In genomic region chr5:150706776-150707390, GRCh38 we compare ENCODE assay signal across 21 cellular contexts. TPM values are rescaled to one million over a fixed set of nuclear protein-coding genes. Genes with fewer than 3 reads are reported as not detected.
DNase-seq lines count a peak whose midpoint lies in the region; ATAC-seq and TF ChIP-seq lines count a peak whose summit lies in the region.
"Had no signal": no experiment of that assay in that cellular context is flagged by ENCODE, and none has a peak within 500 bp of the region (broad histone marks: within the 10 kb centered on the region; RNA-seq: fewer than 3 reads in every experiment).

No MANE protein-coding gene starts in this region.

- H3K4me1 ChIP-seq in endodermal cell (ENCODE audit: control insufficient read depth, insufficient read depth, low read length) (peaks cover 10% of the 10 kb centered on the region), heart left ventricle (peaks cover 0 to 8% (median 0%) of the 10 kb centered on the region in 12 donors)

- peak overlapping the region; percentile 54 for H3K4me3 ChIP-seq in endodermal cell (ENCODE audit: low read length)
- H3K4me3 ChIP-seq in heart left ventricle: no peak overlapping the region
- H3K4me3 ChIP-seq: BLaER1 treated with 17β-estradiol and CSF1 and Interleukin-3, amounts not matched to agents 10 nM and 100 nM had no signal

- POLR2A ChIA-PET in activated CD4-positive, alpha-beta T cell treated with anti-CD3 and anti-CD28 coated beads, Interleukin-2, amount 10 ng/mL, durations not matched to agents 7 days and 5 days (lab: Charles Lee): interaction anchor here (0.5 kb wide), 1 partner anchor 620 kb away, joined by 6 read pairs; no protein-coding TSS in a partner anchor
- POLR2A ChIA-PET in GM10248 (lab: Yijun Ruan, JAX): interaction anchor here (1.6 kb wide), 1 partner anchor 19 kb away, joined by 5 read pairs; no protein-coding TSS in a partner anchor
- POLR2A ChIA-PET in CD4-positive, alpha-beta T cell (lab: Charles Lee): no interaction called here

- WGBS in endodermal cell (ENCODE audit: insufficient coverage in 1 of 2, insufficient read length in 1 of 2), 2 experiments: 84 to 94% methylated on average over 3 to 4 of the region's 4 CpGs
- 68 to 82% (median 72%) methylated on average over 4 of the region's 4 CpGs for WGBS in heart left ventricle, 4 donors

- H3K27ac ChIP-seq in endodermal cell (ENCODE audit: low read depth, low read length) (peak overlapping the region; percentile 2), heart left ventricle (no peak overlapping the region)
- no peak overlapping the region for H3K27ac ChIP-seq in CD4-positive, alpha-beta T cell (ENCODE audit: low read depth, low read length)
- H3K27ac ChIP-seq: BLaER1 treated with 17β-estradiol and CSF1 and Interleukin-3, amounts not matched to agents 10 nM and 100 nM had no signal

- H3K36me3 ChIP-seq in endodermal cell (ENCODE audit: control insufficient read depth, insufficient read depth, low read length): peaks cover 28% of the 10 kb centered on the region
- H3K36me3 ChIP-seq in heart left ventricle: peaks cover 0 to 50% (median 41%) of the 10 kb centered on the region in 9 donors

- no peak overlapping the region for H3K9ac ChIP-seq in endodermal cell (ENCODE audit: extremely low read depth, low read length, poor library complexity, severe bottlenecking)
- H3K9ac ChIP-seq: BLaER1 treated with 17β-estradiol and CSF1 and Interleukin-3, amounts not matched to agents 10 nM and 100 nM had no signal

- peaks cover 16% of the 10 kb centered on the region for H3K27me3 ChIP-seq in endodermal cell (ENCODE audit: control insufficient read depth, insufficient read depth, low read length, poor library complexity, severe bottlenecking)
- H3K27me3 ChIP-seq in heart left ventricle: no peaks in the 10 kb centered on the region
- H3K27me3 ChIP-seq in CD4-positive, alpha-beta T cell (ENCODE audit: control insufficient read depth, insufficient read depth, low read length): no peaks in the 10 kb centered on the region
- H3K27me3 ChIP-seq: BLaER1 treated with 17β-estradiol and CSF1 and Interleukin-3, amounts not matched to agents 10 nM and 100 nM had no signal

- TF ChIP-seq CTCF in endodermal cell (conservative IDR thresholded peaks at IDR 0.05): no peak
- TF ChIP-seq CTCF in osteocyte (IDR thresholded peaks at IDR 0.05): no peak
- TF ChIP-seq CTCF in GM10248 (IDR thresholded peaks at IDR 0.05; ENCODE audit: control extremely low read depth, extremely low read depth, low read depth, missing control alignments): no peak
- no peak for TF ChIP-seq CTCF in heart left ventricle (IDR thresholded peaks at IDR 0.05)
- TF ChIP-seq CTCF in CD4-positive, alpha-beta T cell (IDR thresholded peaks at IDR 0.05): no peak

- H3K4me1 Mint-ChIP-seq in activated CD4-positive, alpha-beta T cell treated with anti-CD3 and anti-CD28 coated beads, Interleukin-2, amount 10 ng/mL, durations not matched to agents 7 days and 5 days: peaks cover 8% of the 10 kb centered on the region
- H3K4me1 Mint-ChIP-seq in endodermal cell (peaks cover 26% of the 10 kb centered on the region), osteocyte (ENCODE audit: unreplicated experiment) (peaks cover 2% of the 10 kb centered on the region)
- no peaks in the 10 kb centered on the region for H3K4me1 Mint-ChIP-seq in CD4-positive, alpha-beta T cell (ENCODE audit: low read depth)
- H3K4me1 Mint-ChIP-seq: B cell; CD8-positive, alpha-beta memory T cell had no signal

- no peaks in the 10 kb centered on the region for H3K27me3 Mint-ChIP-seq in activated CD4-positive, alpha-beta T cell treated with anti-CD3 and anti-CD28 coated beads, Interleukin-2, amount 10 ng/mL, durations not matched to agents 7 days and 5 days
- H3K27me3 Mint-ChIP-seq in endodermal cell (ENCODE audit: insufficient read depth) (peaks cover 10% of the 10 kb centered on the region), osteocyte (ENCODE audit: unreplicated experiment) (no peaks in the 10 kb centered on the region)
- H3K27me3 Mint-ChIP-seq in CD4-positive, alpha-beta T cell: no peaks in the 10 kb centered on the region
- H3K27me3 Mint-ChIP-seq: B cell; CD8-positive, alpha-beta memory T cell had no signal

- ATAC-seq in heart left ventricle: no peak
- no peak for ATAC-seq in CD4-positive, alpha-beta T cell (ENCODE audit: poor library complexity)

- CTCF ChIA-PET in activated CD4-positive, alpha-beta T cell treated with anti-CD3 and anti-CD28 coated beads, Interleukin-2, amount 10 ng/mL, durations not matched to agents 7 days and 5 days (lab: Charles Lee): interaction anchor here (0.5 kb wide), 1 partner anchor 19 kb away, joined by 3 read pairs; no protein-coding TSS in a partner anchor
- CTCF ChIA-PET in GM10248 (lab: Yijun Ruan, JAX): interaction anchor here (1.1 to 1.7 kb wide), 4 partner anchors 13 to 162 kb away, joined by 3 to 5 read pairs (median 4); no protein-coding TSS in a partner anchor
- CTCF ChIA-PET in CD4-positive, alpha-beta T cell (lab: Charles Lee): no interaction called here

- intact Hi-C loops in heart left ventricle (cut with DNase I): loop anchor here in 3 of 10 donors (10.0 kb wide), 1 partner anchor 138 kb away; the partner anchor contains the start of gene IRGM (in 3 of the 3)
- intact Hi-C loops in CD4-positive, alpha-beta T cell (cut with DNase I, micrococcal nuclease): no loop called here

- H3K4me3 Mint-ChIP-seq in activated CD4-positive, alpha-beta T cell treated with anti-CD3 and anti-CD28 coated beads, Interleukin-2, amount 10 ng/mL, durations not matched to agents 7 days and 5 days: no peak overlapping the region
- H3K4me3 Mint-ChIP-seq in endodermal cell (peak overlapping the region; percentile 28), osteocyte (ENCODE audit: unreplicated experiment) (no peak overlapping the region)
- H3K4me3 Mint-ChIP-seq in CD4-positive, alpha-beta T cell: no peak overlapping the region
- H3K4me3 Mint-ChIP-seq: B cell; CD8-positive, alpha-beta memory T cell; H9 had no signal

- no peaks in the 10 kb centered on the region for H3K9me3 Mint-ChIP-seq in activated CD4-positive, alpha-beta T cell treated with anti-CD3 and anti-CD28 coated beads, Interleukin-2, amount 10 ng/mL, durations not matched to agents 7 days and 5 days
- H3K9me3 Mint-ChIP-seq in endodermal cell (no peaks in the 10 kb centered on the region), osteocyte (ENCODE audit: unreplicated experiment) (no peaks in the 10 kb centered on the region)
- no peaks in the 10 kb centered on the region for H3K9me3 Mint-ChIP-seq in CD4-positive, alpha-beta T cell
- H3K9me3 Mint-ChIP-seq: CD8-positive, alpha-beta memory T cell; H9 had no signal

- H3K27ac Mint-ChIP-seq in activated CD4-positive, alpha-beta T cell treated with anti-CD3 and anti-CD28 coated beads, Interleukin-2, amount 10 ng/mL, durations not matched to agents 7 days and 5 days: peak overlapping the region; percentile 0
- H3K27ac Mint-ChIP-seq in endodermal cell: peak overlapping the region; percentile 64
- H3K27ac Mint-ChIP-seq in osteocyte (ENCODE audit: unreplicated experiment): peak overlapping the region; percentile 5
- H3K27ac Mint-ChIP-seq in CD4-positive, alpha-beta T cell: no peak overlapping the region
- H3K27ac Mint-ChIP-seq: B cell; CD8-positive, alpha-beta memory T cell; H9 had no signal

- H3K9me3 ChIP-seq in endodermal cell (ENCODE audit: control insufficient read depth, low read length) (no peaks in the 10 kb centered on the region), heart left ventricle (no peaks in the 10 kb centered on the region)
- H3K9me3 ChIP-seq in CD4-positive, alpha-beta T cell (ENCODE audit: control insufficient read depth, low read length): no peaks in the 10 kb centered on the region
- H3K9me3 ChIP-seq: BLaER1 treated with 17β-estradiol and CSF1 and Interleukin-3, amounts not matched to agents 10 nM and 100 nM had no signal

- DNase-seq in activated CD4-positive, alpha-beta T cell treated with anti-CD3 and anti-CD28 coated beads, Interleukin-2, amount 10 ng/mL, durations not matched to agents 7 days and 5 days: no peak
- no peak for DNase-seq in activated CD4-positive, alpha-beta T cell treated with anti-CD3 and anti-CD28 coated beads, Interleukin-2, amount 50 U/mL, for 4 hours
- DNase-seq in endodermal cell (no peak), left kidney (ENCODE audit: low read depth, low spot score) (peak; percentile 3), osteocyte (ENCODE audit: extremely low spot score, unreplicated experiment) (no peak), GM10248 (ENCODE audit: extremely low spot score) (no peak), heart left ventricle (no peak)
- DNase-seq in CD4-positive, alpha-beta T cell: no peak
- DNase-seq: 8988T; CD8-positive, alpha-beta memory T cell; COR-L47; DMS 273 treated with DMSO at 0.1 percent for 48 hours; DMS53; DND-41; EL; GOT3; H9; IMR-90 had no signal

- peaks cover 24% of the 10 kb centered on the region for H3K36me3 Mint-ChIP-seq in activated CD4-positive, alpha-beta T cell treated with anti-CD3 and anti-CD28 coated beads, Interleukin-2, amount 10 ng/mL, durations not matched to agents 7 days and 5 days (ENCODE audit: low read depth)
- H3K36me3 Mint-ChIP-seq in endodermal cell (ENCODE audit: low read depth): peaks cover 20% of the 10 kb centered on the region
- H3K36me3 Mint-ChIP-seq in osteocyte (ENCODE audit: unreplicated experiment): peaks cover 25% of the 10 kb centered on the region
- peaks cover 46% of the 10 kb centered on the region for H3K36me3 Mint-ChIP-seq in CD4-positive, alpha-beta T cell (ENCODE audit: low read depth)

- no peak for TF ChIP-seq POLR2A in heart left ventricle (IDR thresholded peaks at IDR 0.05)

RNA-seq across cellular contexts. Expression of gene RBM22, which starts 6.0 kb away (rescaled TPM):
- total RNA-seq in activated CD4-positive, alpha-beta T cell treated with anti-CD3 and anti-CD28 coated beads, Interleukin-2, amount 10 ng/mL, durations not matched to agents 7 days and 5 days: 10 to 100 TPM; 61.9 to 65.6 TPM
- total RNA-seq in endodermal cell (10 to 100 TPM; 42.7 to 44.3 TPM), osteocyte (41.6 and 43.6 TPM in 2 replicates), heart left ventricle (10 to 100 TPM; 23.5 to 42.3 (median 28.0) TPM)
- 66.3 TPM for polyA plus RNA-seq in endodermal cell (2013, experiment 1 of 2)
- 58.8 TPM for polyA plus RNA-seq in endodermal cell (2013, experiment 2 of 2)
- polyA plus RNA-seq in heart left ventricle: 10 to 100 TPM; 19.2 to 24.6 TPM
- 100 to 1,000 TPM in 1 of 2 experiments, 10 to 100 TPM in 1; 98.2 to 101 TPM for total RNA-seq in CD4-positive, alpha-beta T cell

RNA-seq across cellular contexts. Expression of gene MYOZ3, which starts 45.8 kb away (rescaled TPM):
- total RNA-seq in activated CD4-positive, alpha-beta T cell treated with anti-CD3 and anti-CD28 coated beads, Interleukin-2, amount 10 ng/mL, durations not matched to agents 7 days and 5 days: under 1 TPM in 1 of 2 experiments, not detected in 1; 0.05 TPM
- total RNA-seq in endodermal cell: 10 to 100 TPM; 12.4 to 15.8 TPM
- polyA plus RNA-seq in endodermal cell (2013, experiment 1 of 2): 4.8 TPM
- 3.3 TPM for polyA plus RNA-seq in endodermal cell (2013, experiment 2 of 2)
- 0.27 and 1.5 TPM in 2 replicates for total RNA-seq in osteocyte
- total RNA-seq in heart left ventricle: 10 to 100 TPM in 1 of 9 donors, 1 to 10 TPM in 8; 1.8 to 10.2 (median 5.1) TPM
- polyA plus RNA-seq in heart left ventricle: 1 to 10 TPM; 1.2 to 4.6 TPM
- not detected for total RNA-seq in CD4-positive, alpha-beta T cell
- total RNA-seq: B cell; CD8-positive, alpha-beta memory T cell; G401 had no signal
- polyA plus RNA-seq: CD8-positive, alpha-beta memory T cell had no signal

RNA-seq across cellular contexts. Expression of gene DCTN4, which starts 51.9 kb away (rescaled TPM):
- 10 to 100 TPM; 38.7 to 45.6 TPM for total RNA-seq in activated CD4-positive, alpha-beta T cell treated with anti-CD3 and anti-CD28 coated beads, Interleukin-2, amount 10 ng/mL, durations not matched to agents 7 days and 5 days
- total RNA-seq in endodermal cell (10 to 100 TPM; 51.5 to 64.3 TPM), osteocyte (62.0 and 66.6 TPM in 2 replicates), heart left ventricle (10 to 100 TPM; 41.6 to 70.6 (median 50.4) TPM)
- 67.7 TPM for polyA plus RNA-seq in endodermal cell (2013, experiment 1 of 2)
- 58.3 TPM for polyA plus RNA-seq in endodermal cell (2013, experiment 2 of 2)
- 10 to 100 TPM; 18.9 to 31.8 TPM for polyA plus RNA-seq in heart left ventricle
- total RNA-seq in CD4-positive, alpha-beta T cell: 10 to 100 TPM; 81.2 to 84.4 TPM
